Comparison of ENCODE assay signal across 8 cellular contexts in genomic region chr7:120951826-120952225, GRCh38. TPM values are rescaled to one million over a fixed set of nuclear protein-coding genes. Genes with fewer than 3 reads are reported as not detected.
A peak's percentile ranks its signal among the peaks of the same experiment; 100 is the strongest.
DNase-seq lines count a peak whose midpoint lies in the region; ATAC-seq, FAIRE-seq and TF ChIP-seq lines count a peak whose summit lies in the region.

No MANE protein-coding gene starts in this region.

- H3K36me3 ChIP-seq in cardiac muscle cell (peaks cover 15% of the 10 kb centered on the region), HepG2 (replicated peaks in 1 of 2; ENCODE audit: control insufficient read depth in 1 of 2, insufficient read depth in 2 of 2, low read length in 2 of 2) (peaks cover 1 to 25% of the 10 kb centered on the region in 2 experiments; a peak in 3 of 5 replicates), upper lobe of left lung (peaks cover 7 to 37% (median 25%) of the 10 kb centered on the region in 4 donors)

- H3K4me3 Mint-ChIP-seq in activated CD4-positive, alpha-beta memory T cell treated with anti-CD3 and anti-CD28 coated beads for 36 hours: peak overlapping the region; percentile 94

- TF ChIP-seq POLR2A in HepG2 (IDR thresholded peaks at IDR 0.05; ENCODE audit: insufficient read depth in 1 of 2, low read depth in 2 of 2, low read length in 2 of 2) (no peak), upper lobe of left lung (IDR thresholded peaks at IDR 0.05) (no peak)

- peak overlapping the region; percentile 93 for H3K9ac ChIP-seq in HepG2 (ENCODE audit: insufficient read depth, low read depth, low read length)

- no peak for ATAC-seq in Right ventricle myocardium superior (ENCODE audit: poor library complexity)
- no peak for ATAC-seq in HepG2
- no peak for ATAC-seq in upper lobe of left lung (ENCODE audit: low FRiP score in 2 of 2)
- ATAC-seq in GM21619 (IDR thresholded peaks at IDR 0.05; ENCODE audit: unreplicated experiment): no peak

- peaks cover 13% of the 10 kb centered on the region for H3K4me1 ChIP-seq in cardiac muscle cell (ENCODE audit: low read depth)
- peaks cover 19% of the 10 kb centered on the region for H3K4me1 ChIP-seq in HepG2 (ENCODE audit: insufficient read depth, low read length)
- H3K4me1 ChIP-seq in upper lobe of left lung: peaks cover 9 to 21% (median 17%) of the 10 kb centered on the region in 4 donors

- POLR2A ChIA-PET in activated CD4-positive, alpha-beta memory T cell treated with anti-CD3 and anti-CD28 coated beads for 36 hours (lab: Charles Lee): interaction anchor here (0.8 to 1.3 kb wide), 2 partner anchors 16 to 22 kb away, joined by 3 read pairs; no protein-coding TSS in a partner anchor
- POLR2A ChIA-PET in HepG2 (lab: Yijun Ruan, JAX): no interaction called here

- DNase-seq in cardiac muscle cell (ENCODE audit: low read depth in 1 of 2, low spot score in 1 of 2) (no peak), Right ventricle myocardium superior (no peak), HepG2 (ENCODE audit: low spot score) (no peak), upper lobe of left lung (no peak), caudate nucleus (lab: John Stamatoyannopoulos, UW) (no peak), T1000 (lab: John Stamatoyannopoulos, UW) (no peak)
- peak; percentile 21 for DNase-seq in activated CD4-positive, alpha-beta memory T cell treated with anti-CD3 and anti-CD28 coated beads for 36 hours

- no peak for TF ChIP-seq RAD21 in HepG2 (CRISPR knock-in tag; IDR thresholded peaks at IDR 0.05)

- H3K36me3 Mint-ChIP-seq in activated CD4-positive, alpha-beta memory T cell treated with anti-CD3 and anti-CD28 coated beads for 36 hours: peaks cover 27% of the 10 kb centered on the region

- no peak for FAIRE-seq in HepG2 (lab: Jason Lieb, UNC)

- BruUV-seq in HepG2 (replicated peaks; lab: Mats Ljungman, UMichigan): no TSS peak

- intact Hi-C loops in Right ventricle myocardium superior (cut with DNase I) (no loop called here), HepG2 (cut with micrococcal nuclease; ENCODE audit: unreplicated experiment) (loop anchor here (2.0 to 10.0 kb wide), 3 partner anchors 53 to 1733 kb away; partner anchors contain the start of gene FAM3C)
- intact Hi-C loops in activated CD4-positive, alpha-beta memory T cell treated with anti-CD3 and anti-CD28 coated beads for 36 hours (cut with micrococcal nuclease): loop anchor here (1.0 to 10.0 kb wide), 4 partner anchors 35 to 578 kb away; partner anchors contain the start of gene FAM3C

- CTCF ChIA-PET in activated CD4-positive, alpha-beta memory T cell treated with anti-CD3 and anti-CD28 coated beads for 36 hours (lab: Charles Lee): no interaction called here
- CTCF ChIA-PET in HepG2 (lab: Yijun Ruan, JAX; ENCODE audit: low intra/inter-chr PET ratio, low total read pairs): no interaction called here

- TF ChIP-seq EP300 in HepG2 (IDR thresholded peaks at IDR 0.05; ENCODE audit: low read depth in 2 of 2, low read length in 2 of 2) (no peak), HepG2 (CRISPR knock-in tag; IDR thresholded peaks at IDR 0.05; ENCODE audit: borderline replicate concordance) (no peak), upper lobe of left lung (IDR thresholded peaks at IDR 0.05) (no peak)

- H3K4me2 ChIP-seq in HepG2 (ENCODE audit: low read depth, low read length): peak overlapping the region; percentile 82

- H3K27ac Mint-ChIP-seq in activated CD4-positive, alpha-beta memory T cell treated with anti-CD3 and anti-CD28 coated beads for 36 hours: peak overlapping the region; percentile 98

- in situ Hi-C loops in HepG2 (cut with HindIII; ENCODE audit: extremely low pct_ligation_motif_present, low pct_unique_long_range_greater_than_20kb): no loop called here

- no peaks in the 10 kb centered on the region for H3K9me3 Mint-ChIP-seq in activated CD4-positive, alpha-beta memory T cell treated with anti-CD3 and anti-CD28 coated beads for 36 hours

- 4% methylated on average over 2 of the region's 2 CpGs for WGBS in HepG2 (ENCODE audit: low lambda C conversion rate)
- WGBS in upper lobe of left lung, 2 donors: 64 to 75% methylated on average over 2 of the region's 2 CpGs

- H3K9me3 ChIP-seq in cardiac muscle cell (ENCODE audit: low read depth) (no peaks in the 10 kb centered on the region), HepG2 (ENCODE audit: low read length) (no peaks in the 10 kb centered on the region), upper lobe of left lung (no peaks in the 10 kb centered on the region)

- peaks cover 27% of the 10 kb centered on the region for H3K4me1 Mint-ChIP-seq in activated CD4-positive, alpha-beta memory T cell treated with anti-CD3 and anti-CD28 coated beads for 36 hours (ENCODE audit: low read depth)

- H2AFZ ChIP-seq in HepG2 (ENCODE audit: low read length): no peak overlapping the region

- peak overlapping the region; percentile 100 for H3K27ac ChIP-seq in cardiac muscle cell
- H3K27ac ChIP-seq in HepG2 (ENCODE audit: extremely low read length, insufficient read depth, low read length): peak overlapping the region; percentile 98
- peak overlapping the region in 2 of 4 donors; percentile 98 to 99 for H3K27ac ChIP-seq in upper lobe of left lung
- no peak overlapping the region for H3K27ac ChIP-seq in caudate nucleus (ENCODE audit: low read depth, low read length)

- H3K27me3 ChIP-seq in cardiac muscle cell: no peaks in the 10 kb centered on the region
- no peaks in the 10 kb centered on the region for H3K27me3 ChIP-seq in HepG2 (ENCODE audit: control insufficient read depth in 1 of 2, insufficient read depth in 2 of 2, low read length in 2 of 2)
- H3K27me3 ChIP-seq in upper lobe of left lung: no peaks in the 10 kb centered on the region

- H4K20me1 ChIP-seq in HepG2 (ENCODE audit: insufficient read depth, low read length): no peaks in the 10 kb centered on the region; the same call in 1 of the 2 replicates

- TF ChIP-seq CTCF in cardiac muscle cell (IDR thresholded peaks at IDR 0.05; ENCODE audit: low read depth, low read length) (no peak), HepG2 (CRISPR knock-in tag; IDR thresholded peaks at IDR 0.05) (no peak), upper lobe of left lung (IDR thresholded peaks at IDR 0.05) (no peak)

- H3K4me3 ChIP-seq in cardiac muscle cell (peak overlapping the region; percentile 56), HepG2 (replicated peaks in 1 of 3; ENCODE audit: insufficient read depth in 1 of 3, low read depth in 2 of 3, low read length in 3 of 3) (peak overlapping the region; percentile 68 to 78 (median 69); a peak in 5 of 6 replicates), upper lobe of left lung (peak overlapping the region in 3 of 4 donors; percentile 61 to 68 (median 62))

- peaks cover 12% of the 10 kb centered on the region for H3K79me2 ChIP-seq in HepG2 (ENCODE audit: insufficient read depth, low read length)

- peaks cover 5% of the 10 kb centered on the region for H3K27me3 Mint-ChIP-seq in activated CD4-positive, alpha-beta memory T cell treated with anti-CD3 and anti-CD28 coated beads for 36 hours

RNA-seq across cellular contexts. Expression of gene ING3, which starts 1.2 kb away (rescaled TPM):
- total RNA-seq in cardiac muscle cell (10.7 and 15.5 TPM in 2 replicates), Right ventricle myocardium superior (11.1 TPM), HepG2 (2016; rRNA removed; fragmentation: Illumina TruSeq; extraction: Trizol) (12.8 and 17.3 TPM in 2 replicates), upper lobe of left lung (10 to 100 TPM in 4 of 6 donors, 1 to 10 TPM in 2; 6.3 to 28.8 (median 15.3) TPM)
- polyA plus RNA-seq in cardiac muscle cell (12.2 and 18.4 TPM in 2 replicates), HepG2 (2011; rRNA removed) (4.8 and 6.9 TPM in 2 replicates)
- 10 to 100 TPM; 23.5 to 24.8 TPM for total RNA-seq in activated CD4-positive, alpha-beta memory T cell treated with anti-CD3 and anti-CD28 coated beads for 36 hours
- 5.4 and 5.6 TPM in 2 replicates for total RNA-seq in HepG2 (2016; cell fraction: cytosol; rRNA removed; fragmentation: Illumina TruSeq; extraction: Trizol; ENCODE audit: low read depth)
- 12.3 and 17.5 TPM in 2 replicates for total RNA-seq in HepG2 (2016; cell fraction: insoluble cytoplasmic fraction; rRNA removed; fragmentation: Illumina TruSeq; extraction: Trizol)
- 9.2 and 10.4 TPM in 2 replicates for total RNA-seq in HepG2 (2016; cell fraction: membrane; rRNA removed; fragmentation: Illumina TruSeq; extraction: Trizol)
- 17.5 and 19.0 TPM in 2 replicates for total RNA-seq in HepG2 (2016; cell fraction: nucleus; rRNA removed; fragmentation: Illumina TruSeq; extraction: Trizol)
- polyA plus RNA-seq in HepG2 (2011; cell fraction: cytosol; rRNA removed): 1.9 and 3.0 TPM in 2 replicates
- polyA plus RNA-seq in HepG2 (2011; cell fraction: nucleus; rRNA removed): 5.0 and 7.6 TPM in 2 replicates
- 4.6 and 5.4 TPM in 2 replicates for polyA plus RNA-seq in HepG2 (2012)
- polyA plus RNA-seq in HepG2 (2016; cell fraction: cytosol; fragmentation: Illumina TruSeq; extraction: Trizol; ENCODE audit: low read depth): 1.8 and 2.0 TPM in 2 replicates
- polyA plus RNA-seq in HepG2 (2016; cell fraction: insoluble cytoplasmic fraction; fragmentation: Illumina TruSeq; extraction: Trizol; ENCODE audit: low read depth): 14.2 and 14.8 TPM in 2 replicates
- polyA plus RNA-seq in HepG2 (2016; cell fraction: membrane; fragmentation: Illumina TruSeq; extraction: Trizol; ENCODE audit: low read depth): 2.5 and 3.9 TPM in 2 replicates
- 23.1 and 23.8 TPM in 2 replicates for polyA plus RNA-seq in HepG2 (2016; cell fraction: nucleus; fragmentation: Illumina TruSeq; extraction: Trizol; ENCODE audit: insufficient read depth, low read depth)
- 3.6 and 5.1 TPM in 2 replicates for polyA minus RNA-seq in HepG2 (2011; rRNA and poly(A)+ RNA removed; ENCODE audit: low replicate concordance)
- 1.4 and 3.0 TPM in 2 replicates for polyA minus RNA-seq in HepG2 (2011; cell fraction: cytosol; rRNA and poly(A)+ RNA removed)
- 31.2 and 43.5 TPM in 2 replicates for polyA minus RNA-seq in HepG2 (2011; cell fraction: nucleus; rRNA and poly(A)+ RNA removed)

RNA-seq across cellular contexts. Expression of gene CPED1, which starts 36.7 kb away (rescaled TPM):
- 0.95 and 3.2 TPM in 2 replicates for total RNA-seq in cardiac muscle cell
- 0.67 and 1.1 TPM in 2 replicates for polyA plus RNA-seq in cardiac muscle cell
- total RNA-seq in Right ventricle myocardium superior: 26.2 TPM
- not detected for total RNA-seq in activated CD4-positive, alpha-beta memory T cell treated with anti-CD3 and anti-CD28 coated beads for 36 hours
- total RNA-seq in HepG2 (2016; rRNA removed; fragmentation: Illumina TruSeq; extraction: Trizol): 27.0 and 41.6 TPM in 2 replicates
- 19.1 and 22.1 TPM in 2 replicates for total RNA-seq in HepG2 (2016; cell fraction: cytosol; rRNA removed; fragmentation: Illumina TruSeq; extraction: Trizol; ENCODE audit: low read depth)
- total RNA-seq in HepG2 (2016; cell fraction: insoluble cytoplasmic fraction; rRNA removed; fragmentation: Illumina TruSeq; extraction: Trizol): 26.8 and 37.9 TPM in 2 replicates
- 42.6 and 47.7 TPM in 2 replicates for total RNA-seq in HepG2 (2016; cell fraction: membrane; rRNA removed; fragmentation: Illumina TruSeq; extraction: Trizol)
- total RNA-seq in HepG2 (2016; cell fraction: nucleus; rRNA removed; fragmentation: Illumina TruSeq; extraction: Trizol): 34.0 and 36.3 TPM in 2 replicates
- polyA plus RNA-seq in HepG2 (2011; rRNA removed): 8.1 and 11.5 TPM in 2 replicates
- polyA plus RNA-seq in HepG2 (2011; cell fraction: cytosol; rRNA removed): 5.7 and 8.0 TPM in 2 replicates
- polyA plus RNA-seq in HepG2 (2011; cell fraction: nucleus; rRNA removed): 4.5 and 5.1 TPM in 2 replicates
- 8.0 and 9.2 TPM in 2 replicates for polyA plus RNA-seq in HepG2 (2012)
- polyA plus RNA-seq in HepG2 (2016; cell fraction: cytosol; fragmentation: Illumina TruSeq; extraction: Trizol; ENCODE audit: low read depth): 13.3 and 13.8 TPM in 2 replicates
- 25.0 and 25.2 TPM in 2 replicates for polyA plus RNA-seq in HepG2 (2016; cell fraction: insoluble cytoplasmic fraction; fragmentation: Illumina TruSeq; extraction: Trizol; ENCODE audit: low read depth)
- 25.4 and 27.2 TPM in 2 replicates for polyA plus RNA-seq in HepG2 (2016; cell fraction: membrane; fragmentation: Illumina TruSeq; extraction: Trizol; ENCODE audit: low read depth)
- 12.7 and 13.4 TPM in 2 replicates for polyA plus RNA-seq in HepG2 (2016; cell fraction: nucleus; fragmentation: Illumina TruSeq; extraction: Trizol; ENCODE audit: insufficient read depth, low read depth)
- polyA minus RNA-seq in HepG2 (2011; rRNA and poly(A)+ RNA removed; ENCODE audit: low replicate concordance): 2.6 and 9.2 TPM in 2 replicates
- polyA minus RNA-seq in HepG2 (2011; cell fraction: cytosol; rRNA and poly(A)+ RNA removed): 6.2 and 8.8 TPM in 2 replicates
- polyA minus RNA-seq in HepG2 (2011; cell fraction: nucleus; rRNA and poly(A)+ RNA removed): 22.3 and 31.6 TPM in 2 replicates
- 10 to 100 TPM; 12.9 to 31.6 (median 18.1) TPM for total RNA-seq in upper lobe of left lung
